In genomic region chr11:134120143-134120850, GRCh38 we compare ENCODE assay signal across 10 cellular contexts. TPM values are rescaled to one million over a fixed set of nuclear protein-coding genes. Genes with fewer than 3 reads are reported as not detected.
DNase-seq lines count a peak whose midpoint lies in the region; ATAC-seq, FAIRE-seq and TF ChIP-seq lines count a peak whose summit lies in the region.
"Had no signal": no experiment of that assay in that cellular context is flagged by ENCODE, and none has a peak within 500 bp of the region (broad histone marks: within the 10 kb centered on the region; RNA-seq: fewer than 3 reads in every experiment).

No MANE protein-coding gene starts in this region.

- peak overlapping the region; percentile 82 to 94 (median 88) for H3K27ac Mint-ChIP-seq in brain
- H3K27ac Mint-ChIP-seq in activated CD8-positive, alpha-beta T cell treated with anti-CD3 and anti-CD28 coated beads for 36 hours: no peak overlapping the region

- no peak for TF ChIP-seq CTCF in brain (conservative IDR thresholded peaks at IDR 0.05)
- no peak for TF ChIP-seq CTCF in activated CD8-positive, alpha-beta T cell treated with anti-CD3 and anti-CD28 coated beads for 36 hours (IDR thresholded peaks at IDR 0.05)

- H3K9me3 Mint-ChIP-seq in brain: peaks cover 0 to 2% (median 2%) of the 10 kb centered on the region in 5 experiments
- no peaks in the 10 kb centered on the region for H3K9me3 Mint-ChIP-seq in activated CD8-positive, alpha-beta T cell treated with anti-CD3 and anti-CD28 coated beads for 36 hours

- DNase-seq in GM04503 (ENCODE audit: low read depth) (peak; percentile 85), left ventricle myocardium superior (peak; percentile 66), sciatic nerve (ENCODE audit: low spot score) (peak; percentile 77), frontal cortex (ENCODE audit: low spot score in 2 of 2) (no peak)
- DNase-seq in activated CD4-positive, alpha-beta T cell treated with anti-CD3 and anti-CD28 coated beads, Interleukin-2, amount 50 U/mL, for 48 hours: no peak
- DNase-seq in activated CD8-positive, alpha-beta T cell treated with anti-CD3 and anti-CD28 coated beads for 36 hours: no peak
- DNase-seq: H7, NCI-H1417 treated with DMSO at 0.1 percent for 48 hours had no signal

- intact Hi-C loops in left ventricle myocardium superior (cut with micrococcal nuclease) (no loop called here), sciatic nerve (cut with DNase I) (no loop called here)
- intact Hi-C loops in activated CD8-positive, alpha-beta T cell treated with anti-CD3 and anti-CD28 coated beads for 36 hours (cut with micrococcal nuclease): no loop called here

- H3K4me3 Mint-ChIP-seq in brain: peak overlapping the region; percentile 32 to 80 (median 74)
- H3K4me3 Mint-ChIP-seq in activated CD8-positive, alpha-beta T cell treated with anti-CD3 and anti-CD28 coated beads for 36 hours: no peak overlapping the region

- POLR2A ChIA-PET in activated CD8-positive, alpha-beta T cell treated with anti-CD3 and anti-CD28 coated beads for 36 hours (lab: Charles Lee): no interaction called here

- no peaks in the 10 kb centered on the region for H3K27me3 Mint-ChIP-seq in brain
- H3K27me3 Mint-ChIP-seq in activated CD8-positive, alpha-beta T cell treated with anti-CD3 and anti-CD28 coated beads for 36 hours: peaks cover 27% of the 10 kb centered on the region

- ATAC-seq in left ventricle myocardium superior: peak; percentile 83
- peak; percentile 84 for ATAC-seq in sciatic nerve
- no peak for ATAC-seq in GM18870 (IDR thresholded peaks at IDR 0.05; ENCODE audit: unreplicated experiment)
- no peak for ATAC-seq in activated CD8-positive, alpha-beta T cell treated with anti-CD3 and anti-CD28 coated beads for 36 hours

- H3K36me3 Mint-ChIP-seq in brain: peaks cover 7% of the 10 kb centered on the region
- peaks cover 4% of the 10 kb centered on the region for H3K36me3 Mint-ChIP-seq in activated CD8-positive, alpha-beta T cell treated with anti-CD3 and anti-CD28 coated beads for 36 hours (ENCODE audit: low read depth)

- H3K4me1 Mint-ChIP-seq in brain: peaks cover 92% of the 10 kb centered on the region
- H3K4me1 Mint-ChIP-seq in activated CD8-positive, alpha-beta T cell treated with anti-CD3 and anti-CD28 coated beads for 36 hours (ENCODE audit: low read depth): peaks cover 8% of the 10 kb centered on the region

- CTCF ChIA-PET in activated CD8-positive, alpha-beta T cell treated with anti-CD3 and anti-CD28 coated beads for 36 hours (lab: Charles Lee): interaction anchor here (0.8 to 1.9 kb wide), 4 partner anchors 42 to 192 kb away, joined by 3 to 5 read pairs (median 3); no protein-coding TSS in a partner anchor

- FAIRE-seq in frontal cortex (lab: Jason Lieb, UNC): no peak

RNA-seq across cellular contexts. Expression of gene JAM3, which starts 51.4 kb away (rescaled TPM):
- polyA plus RNA-seq in brain (ENCODE audit: insufficient read depth, low read depth, low replicate concordance): 125 TPM
- total RNA-seq in left ventricle myocardium superior (18.3 TPM), sciatic nerve (126 TPM), frontal cortex (39.5 TPM)
- total RNA-seq in activated CD8-positive, alpha-beta T cell treated with anti-CD3 and anti-CD28 coated beads for 36 hours: 10 to 100 TPM; 24.9 to 26.8 TPM

Comparison
In these comparisons a context has a peak if more than half of its experiments do, and no peak if none do; other contexts are left out.
1. DNase-seq: peak in GM04503 (single experiment), left ventricle myocardium superior (single experiment) and sciatic nerve (single experiment); none in activated CD4-positive, alpha-beta T cell treated with anti-CD3 and anti-CD28 coated beads, Interleukin-2, amount 50 U/mL, for 48 hours (0 of 2), frontal cortex (0 of 2) and activated CD8-positive, alpha-beta T cell treated with anti-CD3 and anti-CD28 coated beads for 36 hours (single experiment).
2. ATAC-seq: peak in left ventricle myocardium superior (single experiment) and sciatic nerve (single experiment); none in GM18870 (single experiment) and activated CD8-positive, alpha-beta T cell treated with anti-CD3 and anti-CD28 coated beads for 36 hours (single experiment).